14 cellular contexts compared by ENCODE assay signal in the genomic region with DNA sequence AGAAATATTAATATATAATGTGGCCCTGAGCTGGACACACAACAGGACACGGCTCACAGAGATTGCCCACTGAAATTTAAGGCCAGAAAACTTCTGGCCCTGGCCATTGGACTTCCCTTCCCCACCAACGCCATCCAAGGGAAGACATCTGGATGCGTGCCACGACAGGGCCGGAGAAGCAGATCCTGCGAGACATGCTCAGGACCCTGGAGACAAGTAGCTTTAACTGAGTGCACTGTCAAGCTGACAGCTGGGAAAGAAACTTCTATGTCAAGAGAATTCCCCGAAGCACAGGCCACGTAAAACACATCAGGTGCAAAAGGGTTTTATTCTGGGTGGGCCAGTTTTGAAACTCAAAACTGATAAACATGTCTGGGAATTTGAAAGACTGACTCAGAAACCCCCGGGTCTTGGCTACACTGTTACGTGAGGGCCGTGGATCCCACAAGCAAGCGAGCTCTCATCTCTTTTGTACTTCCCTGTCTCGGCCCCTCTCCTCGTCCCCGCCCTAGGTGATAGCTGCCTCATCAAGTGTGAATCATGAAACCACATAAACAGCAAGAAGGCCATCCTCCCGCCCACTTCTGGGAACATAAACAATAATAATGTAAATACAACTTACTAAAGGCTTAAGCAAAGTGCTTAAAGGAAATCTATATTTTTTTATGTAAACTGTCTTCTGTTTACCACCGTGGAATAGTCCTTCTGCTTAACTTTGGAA.
DNase-seq lines count a peak whose midpoint lies in the region; FAIRE-seq and TF ChIP-seq lines count a peak whose summit lies in the region.
"Had no signal": no experiment of that assay in that cellular context is flagged by ENCODE, and none has a peak within 500 bp of the region (broad histone marks: within the 10 kb centered on the region; RNA-seq: fewer than 3 reads in every experiment).

No MANE protein-coding gene starts in this region.

- dilution Hi-C loops in keratinocyte (cut with MboI; ENCODE audit: extremely low pct_ligation_motif_present, low sequenced_read_pairs), result no loop called here

- peak overlapping the region; percentile 62 for H3K4me2 ChIP-seq in keratinocyte (ENCODE audit: control insufficient read depth, extremely low read depth, insufficient read depth, low read depth, low read length)

- H3K9me3 Mint-ChIP-seq in chondrocyte (ENCODE audit: low read depth), result peaks cover 4% of the 10 kb centered on the region
- H3K9me3 Mint-ChIP-seq: T-helper 1 cell treated with Interleukin-12 subunit alpha and Interleukin-12 subunit beta and Interleukin-4 antibody, amounts not matched to agents 30 μg/mL and 1 μg/mL, for 36 hours had no signal

- no peaks in the 10 kb centered on the region for H3K27me3 Mint-ChIP-seq in chondrocyte (ENCODE audit: low read depth)
- H3K27me3 Mint-ChIP-seq: activated CD4-positive, alpha-beta T cell treated with anti-CD3 and anti-CD28 coated beads, Interleukin-2, amount 10 ng/mL, durations not matched to agents 7 days and 5 days had no signal

- H3K79me2 ChIP-seq in keratinocyte (ENCODE audit: control insufficient read depth, insufficient read depth, low read length), result no peaks in the 10 kb centered on the region

- H4K20me1 ChIP-seq in keratinocyte (ENCODE audit: control insufficient read depth, extremely low read depth, insufficient read depth, low read length), result no peaks in the 10 kb centered on the region

- peak overlapping the region; percentile 42 for H3K27ac Mint-ChIP-seq in chondrocyte (ENCODE audit: unreplicated experiment)
- H3K27ac Mint-ChIP-seq: activated CD4-positive, alpha-beta T cell treated with anti-CD3 and anti-CD28 coated beads, Interleukin-2, amount 10 ng/mL, durations not matched to agents 7 days and 5 days; mesothelial cell of epicardium; T-helper 1 cell treated with Interleukin-12 subunit alpha and Interleukin-12 subunit beta and Interleukin-4 antibody, amounts not matched to agents 30 μg/mL and 1 μg/mL, for 36 hours had no signal

- peak; percentile 56 for FAIRE-seq in keratinocyte (lab: Jason Lieb, UNC)

- no peaks in the 10 kb centered on the region for H3K9me1 ChIP-seq in keratinocyte (ENCODE audit: control insufficient read depth, extremely low read depth, insufficient read depth, low read length)

- H3K27me3 ChIP-seq in keratinocyte (ENCODE audit: control insufficient read depth, extremely low read depth, insufficient read depth, low read length), result no peaks in the 10 kb centered on the region
- H3K27me3 ChIP-seq: body of pancreas had no signal

- H3K27ac ChIP-seq in keratinocyte (ENCODE audit: control insufficient read depth, insufficient read depth, low read length), result no peak overlapping the region
- H3K27ac ChIP-seq: body of pancreas had no signal

- H3K9me3 ChIP-seq in keratinocyte (ENCODE audit: control insufficient read depth, low read depth, low read length), result no peaks in the 10 kb centered on the region
- H3K9me3 ChIP-seq: body of pancreas had no signal

- peak overlapping the region; percentile 30 for H3K9ac ChIP-seq in keratinocyte (ENCODE audit: control insufficient read depth, extremely low read depth, insufficient read depth, low read length)

- peak overlapping the region; percentile 6 for H2AFZ ChIP-seq in keratinocyte (ENCODE audit: control insufficient read depth, low read length)

- H3K4me1 Mint-ChIP-seq in chondrocyte (ENCODE audit: low read depth), result peaks cover 14% of the 10 kb centered on the region
- H3K4me1 Mint-ChIP-seq: activated CD4-positive, alpha-beta T cell treated with anti-CD3 and anti-CD28 coated beads, Interleukin-2, amount 10 ng/mL, durations not matched to agents 7 days and 5 days had no signal

- H3K36me3 ChIP-seq in keratinocyte (ENCODE audit: control insufficient read depth in 2 of 2, extremely low read depth in 1 of 2, insufficient read depth in 2 of 2, low read length in 2 of 2), result no peaks in the 10 kb centered on the region

- H3K4me3 ChIP-seq in keratinocyte (ENCODE audit: control insufficient read depth in 2 of 3, extremely low read depth in 1 of 3, insufficient read depth in 2 of 3, low read depth in 1 of 3, low read length in 3 of 3), result peak overlapping the region in 1 of 3 experiments; percentile 18
- H3K4me3 ChIP-seq: body of pancreas had no signal

- no peak overlapping the region for H3K4me3 Mint-ChIP-seq in chondrocyte (ENCODE audit: unreplicated experiment)
- H3K4me3 Mint-ChIP-seq: activated CD4-positive, alpha-beta T cell treated with anti-CD3 and anti-CD28 coated beads, Interleukin-2, amount 10 ng/mL, durations not matched to agents 7 days and 5 days; mesothelial cell of epicardium; T-helper 1 cell treated with Interleukin-12 subunit alpha and Interleukin-12 subunit beta and Interleukin-4 antibody, amounts not matched to agents 30 μg/mL and 1 μg/mL, for 36 hours had no signal

- no peaks in the 10 kb centered on the region for H3K36me3 Mint-ChIP-seq in chondrocyte (ENCODE audit: low read depth)
- H3K36me3 Mint-ChIP-seq: mesothelial cell of epicardium had no signal

- peaks cover 9% of the 10 kb centered on the region for H3K4me1 ChIP-seq in keratinocyte (ENCODE audit: control insufficient read depth, extremely low read depth, insufficient read depth, low read length)
- H3K4me1 ChIP-seq: body of pancreas had no signal

- peak; percentile 58 for DNase-seq in AG20443 (ENCODE audit: low spot score)
- DNase-seq in NCI-H460 (ENCODE audit: extremely low read depth, low read depth), result peak; percentile 66
- no peak for DNase-seq in chondrocyte (ENCODE audit: low spot score)
- no peak for DNase-seq in keratinocyte (ENCODE audit: low read depth, low spot score)
- no peak for DNase-seq in hypothalamus (lab: John Stamatoyannopoulos, UW)
- DNase-seq in NCI-H1930 (lab: John Stamatoyannopoulos, UW), result no peak
- no peak for DNase-seq in hepatic stellate cell (ENCODE audit: low spot score)
- no peak for DNase-seq in COLO829 (ENCODE audit: low spot score)
- DNase-seq: activated CD4-positive, alpha-beta T cell treated with anti-CD3 and anti-CD28 coated beads, Interleukin-2, amount 10 ng/mL, durations not matched to agents 7 days and 5 days; body of pancreas; DMS79; H7 had no signal

- no peak for TF ChIP-seq CTCF in chondrocyte (IDR thresholded peaks at IDR 0.05)
- no peak for TF ChIP-seq CTCF in keratinocyte (optimal IDR thresholded peaks at IDR 0.05 in 1 of 3, IDR thresholded peaks at IDR 0.05 in 1 of 3, conservative IDR thresholded peaks at IDR 0.05 in 1 of 3; ENCODE audit: extremely low read depth in 1 of 3, insufficient read depth in 2 of 3, low read length in 3 of 3)

Comparison
In these comparisons a context has a peak if more than half of its experiments do, and no peak if none do; other contexts are left out.
1. DNase-seq: peak in AG20443 (single experiment) and NCI-H460 (single experiment); none in chondrocyte (single experiment), keratinocyte (single experiment), hypothalamus (0 of 51), NCI-H1930 (0 of 2), hepatic stellate cell (single experiment) and COLO829 (single experiment).